11 cellular contexts compared by ENCODE assay signal in the genomic region with DNA sequence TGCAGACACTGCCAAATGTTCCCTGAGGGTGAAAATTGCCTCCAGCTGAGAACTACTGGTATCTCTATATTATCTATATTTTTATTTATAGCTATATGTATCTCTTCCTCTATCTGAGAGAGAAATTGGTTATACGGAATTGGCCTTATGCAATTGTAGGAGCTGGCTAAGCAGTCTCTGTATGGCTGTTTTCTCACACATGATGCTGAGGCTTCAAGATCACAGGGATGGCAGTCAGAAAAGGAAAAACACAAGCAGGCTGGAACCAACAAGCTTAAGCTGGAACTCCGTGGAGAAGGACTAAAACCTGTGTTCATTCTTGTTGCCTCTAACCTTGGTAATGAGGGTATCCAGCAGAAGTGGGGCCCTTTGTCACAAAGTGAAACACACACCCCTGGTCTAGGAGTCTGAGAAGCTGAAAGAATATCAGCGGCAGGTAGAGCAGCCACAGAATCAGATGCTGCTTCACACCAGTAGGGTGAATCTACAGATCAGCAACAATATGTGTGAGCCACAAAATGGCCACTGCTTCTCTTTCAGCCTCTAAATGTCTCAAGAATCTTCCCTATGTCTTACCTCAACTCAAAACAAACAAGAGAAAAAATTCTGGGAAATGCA.
DNase-seq lines count a peak whose midpoint lies in the region; ATAC-seq lines count a peak whose summit lies in the region.
"Had no signal": no experiment of that assay in that cellular context is flagged by ENCODE, and none has a peak within 500 bp of the region (broad histone marks: within the 10 kb centered on the region; RNA-seq: fewer than 3 reads in every experiment).

No MANE protein-coding gene starts in this region.

- peak overlapping the region in 9 of 11 experiments; percentile 14 to 78 (median 69); a peak in 15 of 22 replicates for H3K27ac ChIP-seq in BLaER1 treated with 17β-estradiol and CSF1 and Interleukin-3, amounts not matched to agents 10 nM and 100 nM

- H3K27me3 ChIP-seq in BLaER1 treated with 17β-estradiol and CSF1 and Interleukin-3, amounts not matched to agents 10 nM and 100 nM, result peaks cover 85 to 100% (median 99%) of the 10 kb centered on the region in 11 experiments

- H3K4me3 ChIP-seq in BLaER1 treated with 17β-estradiol and CSF1 and Interleukin-3, amounts not matched to agents 10 nM and 100 nM, result no peak overlapping the region

- ATAC-seq in GM18517 (IDR thresholded peaks at IDR 0.05; ENCODE audit: unreplicated experiment) (peak; percentile 11), HG02623 (IDR thresholded peaks at IDR 0.05; ENCODE audit: unreplicated experiment) (no peak), HG03175 (IDR thresholded peaks at IDR 0.05; ENCODE audit: unreplicated experiment) (no peak), GM18520 (IDR thresholded peaks at IDR 0.05; ENCODE audit: unreplicated experiment) (no peak)

- peak overlapping the region in 1 of 11 experiments; percentile 16; a peak in 2 of 22 replicates for H3K9ac ChIP-seq in BLaER1 treated with 17β-estradiol and CSF1 and Interleukin-3, amounts not matched to agents 10 nM and 100 nM

- DNase-seq in NAMALWA (ENCODE audit: low spot score), result peak; percentile 48
- DNase-seq in central memory CD4-positive, alpha-beta T cell, result peak; percentile 38
- no peak for DNase-seq in NCI-H1436 treated with DMSO at 0.1 percent for 48 hours (lab: John Stamatoyannopoulos, UW)
- DNase-seq: NCI-H1092 treated with DMSO at 0.1 percent for 48 hours, NCI-H526 treated with DMSO at 0.1 percent for 48 hours, trophoblast cell had no signal

- peaks cover 10 to 26% (median 15%) of the 10 kb centered on the region in 10 experiments for H3K4me1 ChIP-seq in BLaER1 treated with 17β-estradiol and CSF1 and Interleukin-3, amounts not matched to agents 10 nM and 100 nM

- H3K36me3 ChIP-seq in BLaER1 treated with 17β-estradiol and CSF1 and Interleukin-3, amounts not matched to agents 10 nM and 100 nM, result no peaks in the 10 kb centered on the region

- peaks cover 0 to 8% (median 5%) of the 10 kb centered on the region in 11 experiments; a peak in 9 of 22 replicates for H3K9me3 ChIP-seq in BLaER1 treated with 17β-estradiol and CSF1 and Interleukin-3, amounts not matched to agents 10 nM and 100 nM (replicated peaks in 1 of 11)

- H4K20me1 ChIP-seq in BLaER1 treated with 17β-estradiol and CSF1 and Interleukin-3, amounts not matched to agents 10 nM and 100 nM, result no peaks in the 10 kb centered on the region; a peak in 1 of 22 replicates

- peak overlapping the region in 6 of 11 experiments; percentile 41 to 64 (median 56); a peak in 11 of 22 replicates for H3K4me2 ChIP-seq in BLaER1 treated with 17β-estradiol and CSF1 and Interleukin-3, amounts not matched to agents 10 nM and 100 nM
